11 cellular contexts compared by ENCODE assay signal in the genomic region with DNA sequence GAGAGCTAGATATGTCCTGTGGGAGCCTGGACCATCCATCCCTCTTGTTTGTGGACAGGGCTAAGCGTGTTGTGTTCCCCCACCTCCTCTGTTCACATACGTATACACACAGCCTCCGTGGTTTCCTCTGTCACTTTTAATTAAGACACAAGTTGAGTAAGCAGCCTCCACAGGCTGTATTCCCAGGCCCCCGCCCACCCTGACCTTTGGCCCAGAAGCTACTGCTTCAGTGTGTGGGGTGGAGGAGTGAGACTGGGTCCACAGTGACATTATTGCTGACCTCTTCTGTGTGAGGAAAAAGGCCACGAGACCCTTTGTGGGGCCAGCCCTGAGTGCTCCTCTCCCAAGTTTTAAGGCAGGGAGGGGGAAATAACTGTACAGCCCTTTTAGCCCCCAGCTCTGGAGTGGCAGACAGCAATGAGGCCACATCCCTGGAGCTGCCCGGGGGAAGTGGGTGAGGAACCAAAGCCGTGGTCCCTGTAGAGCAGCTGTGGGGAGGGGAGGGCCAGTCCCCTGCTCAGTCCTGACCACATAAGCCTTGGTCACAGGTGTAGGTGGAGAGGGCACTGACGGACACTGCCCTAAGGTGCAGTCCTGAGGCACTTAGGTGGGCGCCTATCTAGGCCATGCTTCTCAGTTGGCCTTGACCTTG. TPM values are rescaled to one million over a fixed set of nuclear protein-coding genes. Genes with fewer than 3 reads are reported as not detected.
DNase-seq lines count a peak whose midpoint lies in the region; TF ChIP-seq lines count a peak whose summit lies in the region.
"Had no signal": no experiment of that assay in that cellular context is flagged by ENCODE, and none has a peak within 500 bp of the region (broad histone marks: within the 10 kb centered on the region; RNA-seq: fewer than 3 reads in every experiment).

No MANE protein-coding gene starts in this region.

- H3K9me3 ChIP-seq in BLaER1 treated with 17β-estradiol and CSF1 and Interleukin-3, amounts not matched to agents 10 nM and 100 nM (replicated peaks in 1 of 11): no peaks in the 10 kb centered on the region
- no peaks in the 10 kb centered on the region for H3K9me3 ChIP-seq in adipocyte (ENCODE audit: control insufficient read depth, low read length)

- intact Hi-C loops in head of caudate nucleus (cut with DNase I): no loop called here

- H3K9ac ChIP-seq in BLaER1 treated with 17β-estradiol and CSF1 and Interleukin-3, amounts not matched to agents 10 nM and 100 nM: peak overlapping the region in 9 of 11 experiments; percentile 7 to 62 (median 40); a peak in 13 of 22 replicates
- H3K9ac ChIP-seq in adipocyte (ENCODE audit: low read length): peak overlapping the region; percentile 28

- H3K27ac Mint-ChIP-seq in endothelial cell (ENCODE audit: unreplicated experiment): no peak overlapping the region

- H3K4me1 ChIP-seq in BLaER1 treated with 17β-estradiol and CSF1 and Interleukin-3, amounts not matched to agents 10 nM and 100 nM: peaks cover 58 to 81% (median 80%) of the 10 kb centered on the region in 10 experiments
- H3K4me1 ChIP-seq in adipocyte (ENCODE audit: control insufficient read depth, insufficient read depth, low read length): peaks cover 29% of the 10 kb centered on the region

- peaks cover 56 to 67% (median 63%) of the 10 kb centered on the region in 11 experiments for H3K36me3 ChIP-seq in BLaER1 treated with 17β-estradiol and CSF1 and Interleukin-3, amounts not matched to agents 10 nM and 100 nM
- peaks cover 49% of the 10 kb centered on the region for H3K36me3 ChIP-seq in adipocyte (ENCODE audit: control insufficient read depth, insufficient read depth, low read length, severe bottlenecking)

- no peaks in the 10 kb centered on the region for H3K9me3 Mint-ChIP-seq in endothelial cell (ENCODE audit: unreplicated experiment)

- peaks cover 24 to 82% (median 64%) of the 10 kb centered on the region in 11 experiments; a peak in 21 of 22 replicates for H4K20me1 ChIP-seq in BLaER1 treated with 17β-estradiol and CSF1 and Interleukin-3, amounts not matched to agents 10 nM and 100 nM

- H3K4me1 Mint-ChIP-seq in endothelial cell (ENCODE audit: unreplicated experiment): peaks cover 46% of the 10 kb centered on the region

- H3K4me2 ChIP-seq in BLaER1 treated with 17β-estradiol and CSF1 and Interleukin-3, amounts not matched to agents 10 nM and 100 nM: peak overlapping the region in 9 of 11 experiments; percentile 21 to 100 (median 98); a peak in 15 of 22 replicates

- 0 out of 20 replicates have a peak overlapping the region, but pooled peaks of 1 of the 10 experiments have one; percentile 32 for H3K4me3 ChIP-seq in BLaER1 treated with 17β-estradiol and CSF1 and Interleukin-3, amounts not matched to agents 10 nM and 100 nM
- H3K4me3 ChIP-seq in adipocyte (ENCODE audit: low read length): no peak overlapping the region

- H3K27ac ChIP-seq in BLaER1 treated with 17β-estradiol and CSF1 and Interleukin-3, amounts not matched to agents 10 nM and 100 nM: peak overlapping the region in 8 of 11 experiments; percentile 17 to 62 (median 49); a peak in 12 of 22 replicates

- H3K27me3 ChIP-seq in BLaER1 treated with 17β-estradiol and CSF1 and Interleukin-3, amounts not matched to agents 10 nM and 100 nM: no peaks in the 10 kb centered on the region
- no peaks in the 10 kb centered on the region for H3K27me3 ChIP-seq in adipocyte (replicated peaks; ENCODE audit: control insufficient read depth, insufficient read depth, low read length)

- DNase-seq in M059J (ENCODE audit: low read depth) (peak; percentile 66), adipocyte (ENCODE audit: low read depth) (no peak), endothelial cell (ENCODE audit: low spot score) (no peak), medulla oblongata (ENCODE audit: extremely low spot score) (no peak), head of caudate nucleus (no peak)
- DNase-seq: aorta; NCI-H1092; NK-92 treated with Interleukin-12 subunit alpha and Interleukin-12 subunit beta, amount 100 ng/mL, for 24 hours had no signal

- TF ChIP-seq CTCF in endothelial cell (IDR thresholded peaks at IDR 0.05; ENCODE audit: unreplicated experiment): no peak

- H3K27me3 Mint-ChIP-seq in endothelial cell (ENCODE audit: unreplicated experiment): peaks cover 6% of the 10 kb centered on the region

- peaks cover 34% of the 10 kb centered on the region for H3K36me3 Mint-ChIP-seq in endothelial cell (ENCODE audit: low read depth, unreplicated experiment)

- no peak overlapping the region for H3K4me3 Mint-ChIP-seq in endothelial cell (ENCODE audit: unreplicated experiment)

RNA-seq across cellular contexts. Expression of a gene that starts 4.4 kb away (rescaled TPM):
- total RNA-seq in M059J (2014; rRNA removed; shearing (Covaris generic)): 152 and 164 TPM in 2 replicates
- total RNA-seq in endothelial cell (ENCODE audit: unreplicated experiment): 88.7 TPM

RNA-seq across cellular contexts. Expression of a gene that starts 4.6 kb away (rescaled TPM):
- total RNA-seq in M059J (2014; rRNA removed; shearing (Covaris generic)): 273 and 274 TPM in 2 replicates
- 24.3 TPM for total RNA-seq in endothelial cell (ENCODE audit: unreplicated experiment)

RNA-seq across cellular contexts. Expression of a gene that starts 25.8 kb away (rescaled TPM):
- not detected in 2 replicates for total RNA-seq in M059J (2014; rRNA removed; shearing (Covaris generic))
- 6.2 TPM for total RNA-seq in endothelial cell (ENCODE audit: unreplicated experiment)
- total RNA-seq: epithelial cell of proximal tubule, urinary bladder had no signal

RNA-seq across cellular contexts. Expression of a gene that starts 26.2 kb away (rescaled TPM):
- total RNA-seq in M059J (2014; rRNA removed; shearing (Covaris generic)): 113 and 121 TPM in 2 replicates
- total RNA-seq in endothelial cell (ENCODE audit: unreplicated experiment): 19.5 TPM

RNA-seq across cellular contexts. Expression of a gene that starts 26.3 kb away (rescaled TPM):
- total RNA-seq in M059J (2014; rRNA removed; shearing (Covaris generic)): 9.4 and 15.2 TPM in 2 replicates
- total RNA-seq in endothelial cell (ENCODE audit: unreplicated experiment): 43.2 TPM

Comparison
In these comparisons a context has a peak if more than half of its experiments do, and no peak if none do; other contexts are left out.
1. RNA of a gene that starts 4.6 kb away (total RNA-seq): 273 to 274 TPM in M059J; 24.3 TPM in endothelial cell (single experiment); every median in the first group is over 10 times any median in the second.